Comparison of ENCODE assay signal across 8 cellular contexts in the genomic region with DNA sequence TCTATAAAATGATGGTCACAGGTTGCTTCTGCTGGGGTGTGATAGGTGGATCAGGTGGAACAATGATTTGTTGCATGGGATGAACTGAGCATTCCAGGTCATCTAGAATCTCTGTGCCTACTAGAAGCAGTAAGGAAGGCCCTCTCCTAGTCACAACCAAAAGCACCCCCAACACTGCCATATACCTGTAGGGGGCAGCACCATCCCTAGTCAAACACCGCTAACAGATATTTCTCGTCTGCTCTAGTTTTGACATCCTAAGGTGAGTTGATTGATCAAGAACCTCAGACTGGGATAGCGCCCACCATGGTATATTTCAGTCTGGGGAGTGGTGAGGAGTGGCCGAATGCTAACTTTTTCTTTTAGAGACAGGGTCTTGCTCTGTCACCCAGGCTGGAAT.
A peak's percentile ranks its signal among the peaks of the same experiment; 100 is the strongest.
DNase-seq lines count a peak whose midpoint lies in the region; FAIRE-seq and TF ChIP-seq lines count a peak whose summit lies in the region.

No MANE protein-coding gene starts in this region.

- H3K79me2 ChIP-seq in GM23248 (ENCODE audit: insufficient read depth): no peaks in the 10 kb centered on the region

- no peaks in the 10 kb centered on the region for H3K36me3 ChIP-seq in GM23248 (ENCODE audit: low read depth)
- no peaks in the 10 kb centered on the region for H3K36me3 ChIP-seq in WERI-Rb-1

- WGBS in GM23248 (ENCODE audit: low coverage in 1 of 2, low lambda C conversion rate in 2 of 2, missing lambda C conversion rate in 2 of 2), 2 experiments: 88 to 92% methylated on average over 4 of the region's 4 CpGs

- H3F3A ChIP-seq in GM23248 (ENCODE audit: insufficient read depth): no peaks in the 10 kb centered on the region

- no peak for FAIRE-seq in D721Med (lab: Jason Lieb, UNC)

- no peaks in the 10 kb centered on the region for H3K4me1 ChIP-seq in GM23248 (ENCODE audit: insufficient read depth)

- no peaks in the 10 kb centered on the region for H4K20me1 ChIP-seq in GM23248 (ENCODE audit: insufficient read depth)

- H3K9me3 ChIP-seq in GM23248 (ENCODE audit: low read depth) (no peaks in the 10 kb centered on the region), WERI-Rb-1 (ENCODE audit: severe bottlenecking) (no peaks in the 10 kb centered on the region)

- H3K27ac ChIP-seq in GM23248 (no peak overlapping the region), WERI-Rb-1 (no peak overlapping the region)

- no peaks in the 10 kb centered on the region for H3K27me3 ChIP-seq in GM23248 (replicated peaks; ENCODE audit: insufficient read depth)
- H3K27me3 ChIP-seq in WERI-Rb-1 (ENCODE audit: insufficient read depth, low read depth, severe bottlenecking): peaks cover 7% of the 10 kb centered on the region

- peak; percentile 47 for TF ChIP-seq CTCF in D721Med (IDR thresholded peaks at IDR 0.05; ENCODE audit: insufficient read depth, missing control alignments)
- peak; percentile 67 for TF ChIP-seq CTCF in WERI-Rb-1 (IDR thresholded peaks at IDR 0.05; ENCODE audit: low read depth, low read length)

- H2AFZ ChIP-seq in GM23248: no peak overlapping the region

- DNase-seq in D721Med (ENCODE audit: insufficient read length, low spot score) (no peak), GM23248 (peak; percentile 29), WERI-Rb-1 (peak; percentile 50), erythroblast (lab: John Stamatoyannopoulos, UW) (peak; percentile 10 to 49), NCI-H526 treated with DMSO at 0.1 percent for 48 hours (lab: John Stamatoyannopoulos, UW) (no peak), pons (ENCODE audit: low spot score) (no peak), KG1 (lab: John Stamatoyannopoulos, UW) (no peak)
- DNase-seq in stimulated activated CD4-positive, alpha-beta T cell treated with anti-CD3 and anti-CD28 coated beads, Interleukin-2, amount 100 ng/mL, for 4 hours (ENCODE audit: low read depth): peak; percentile 13

- H3K9me2 ChIP-seq in GM23248 (ENCODE audit: insufficient read depth): no peaks in the 10 kb centered on the region

- in situ Hi-C loops in GM23248 (cut with MboI): loop anchor here (25.0 kb wide), 1 partner anchor 298 kb away; no protein-coding TSS in a partner anchor

- H3K9ac ChIP-seq in GM23248: no peak overlapping the region

- H3K4me2 ChIP-seq in GM23248 (ENCODE audit: unreplicated experiment): no peak overlapping the region

- H3K4me3 ChIP-seq in GM23248: no peak overlapping the region
- H3K4me3 ChIP-seq in WERI-Rb-1 (ENCODE audit: low read depth, low read length): no peak overlapping the region

- TF ChIP-seq POLR2A in erythroblast (IDR thresholded peaks at IDR 0.05; ENCODE audit: low read length): no peak

Comparison
In these comparisons a context has a peak if more than half of its experiments do, and no peak if none do; other contexts are left out.
1. DNase-seq: peak in GM23248 (single experiment), WERI-Rb-1 (single experiment), erythroblast (2 of 2) and stimulated activated CD4-positive, alpha-beta T cell treated with anti-CD3 and anti-CD28 coated beads, Interleukin-2, amount 100 ng/mL, for 4 hours (single experiment); none in D721Med (single experiment), NCI-H526 treated with DMSO at 0.1 percent for 48 hours (single experiment), pons (single experiment) and KG1 (single experiment).